ENCODE assay signal across 23 cellular contexts in genomic region chr7:82696631-82697030, GRCh38.
"Had no signal": no experiment of that assay in that cellular context is flagged by ENCODE, and none has a peak within 500 bp of the region (broad histone marks: within the 10 kb centered on the region; RNA-seq: fewer than 3 reads in every experiment).

No MANE protein-coding gene starts in this region.

- H3K9ac ChIP-seq: KMS-11 had no signal

- H3K4me3 ChIP-seq: K562 had no signal

- H3K4me2 ChIP-seq: KMS-11 had no signal

- DNase-seq: MV-4-11; NCI-H1048; NCI-H1105; NCI-H1417 treated with DMSO at 0.1 percent for 48 hours; NCI-H146; NCI-H1694 treated with DMSO at 0.1 percent for 48 hours; NCI-H1930; NCI-H2081; NCI-H2171; NCI-H226; NCI-H446; NCI-H510A; NCI-H524 treated with DMSO at 0.1 percent for 48 hours; NCI-H69; NCI-H774; NK-92 treated with Interleukin-12 subunit alpha and Interleukin-12 subunit beta, amount 100 ng/mL, for 24 hours; PC-3; SHP77 had no signal

- ATAC-seq: HepG2, K562, Panc1, PC-3 had no signal

- H3K27ac ChIP-seq: KMS-11, RWPE1 had no signal
